Comparison of ENCODE assay signal across 1 cellular context in the genomic region with DNA sequence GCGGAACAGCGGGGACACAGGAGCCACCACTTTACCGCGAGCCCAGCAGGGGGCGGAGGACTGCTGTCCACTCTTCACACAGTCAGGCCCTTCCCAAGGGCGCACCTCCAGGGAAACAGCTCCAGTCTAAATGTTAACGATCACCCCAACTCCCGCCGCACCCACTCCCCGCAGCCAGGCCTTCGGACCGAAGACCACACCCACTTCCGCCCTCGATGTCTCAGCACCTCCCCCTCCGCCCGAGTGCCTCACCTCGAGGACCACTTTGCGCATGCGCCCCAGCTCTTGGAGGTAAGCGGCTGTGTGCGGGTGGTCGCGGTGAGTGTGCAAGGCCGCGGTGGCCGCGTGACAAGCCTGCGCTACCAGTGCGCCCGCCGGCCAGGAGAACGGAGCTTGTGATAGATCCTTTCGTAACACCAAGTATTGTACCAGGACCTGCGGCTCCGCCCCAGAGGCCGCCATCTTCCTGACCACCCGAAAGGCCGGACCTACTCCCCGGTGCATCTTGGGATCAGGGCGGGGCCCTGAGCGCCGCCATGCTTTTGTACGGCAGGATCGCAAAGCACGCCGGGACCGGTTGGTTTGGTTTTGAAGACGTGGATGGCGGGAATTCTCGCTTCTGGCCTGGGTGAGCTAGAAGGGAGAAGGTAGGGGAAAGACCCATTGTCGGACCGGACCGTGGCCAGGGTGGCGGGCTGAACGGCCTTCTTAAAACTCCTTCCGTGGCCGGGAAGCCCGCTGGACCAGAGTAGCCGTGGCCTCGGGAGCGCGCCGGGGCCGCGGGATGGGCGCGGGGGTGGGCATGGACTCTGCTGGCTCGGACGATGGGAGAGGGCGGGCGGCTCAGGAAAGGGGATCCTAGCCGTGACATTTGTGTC.
TF ChIP-seq lines count a peak whose summit lies in the region.

A gene with protein sequence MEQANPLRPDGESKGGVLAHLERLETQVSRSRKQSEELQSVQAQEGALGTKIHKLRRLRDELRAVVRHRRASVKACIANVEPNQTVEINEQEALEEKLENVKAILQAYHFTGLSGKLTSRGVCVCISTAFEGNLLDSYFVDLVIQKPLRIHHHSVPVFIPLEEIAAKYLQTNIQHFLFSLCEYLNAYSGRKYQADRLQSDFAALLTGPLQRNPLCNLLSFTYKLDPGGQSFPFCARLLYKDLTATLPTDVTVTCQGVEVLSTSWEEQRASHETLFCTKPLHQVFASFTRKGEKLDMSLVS (plus strand): TSS at position 552 of the 878 bp plus-strand sequence. CDS start 495 bp downstream, outside the sequence.
A gene with protein sequence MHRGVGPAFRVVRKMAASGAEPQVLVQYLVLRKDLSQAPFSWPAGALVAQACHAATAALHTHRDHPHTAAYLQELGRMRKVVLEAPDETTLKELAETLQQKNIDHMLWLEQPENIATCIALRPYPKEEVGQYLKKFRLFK (minus strand): TSS at position 518 of the 878 bp plus-strand sequence. CDS start 14 bp downstream, at position 504.

TF ChIP-seq in HepG2, 621 proteins besides CTCF, POLR2A, EP300 and RAD21 (continued from another document and continues in another):
- TF ChIP-seq, protein P1, sequence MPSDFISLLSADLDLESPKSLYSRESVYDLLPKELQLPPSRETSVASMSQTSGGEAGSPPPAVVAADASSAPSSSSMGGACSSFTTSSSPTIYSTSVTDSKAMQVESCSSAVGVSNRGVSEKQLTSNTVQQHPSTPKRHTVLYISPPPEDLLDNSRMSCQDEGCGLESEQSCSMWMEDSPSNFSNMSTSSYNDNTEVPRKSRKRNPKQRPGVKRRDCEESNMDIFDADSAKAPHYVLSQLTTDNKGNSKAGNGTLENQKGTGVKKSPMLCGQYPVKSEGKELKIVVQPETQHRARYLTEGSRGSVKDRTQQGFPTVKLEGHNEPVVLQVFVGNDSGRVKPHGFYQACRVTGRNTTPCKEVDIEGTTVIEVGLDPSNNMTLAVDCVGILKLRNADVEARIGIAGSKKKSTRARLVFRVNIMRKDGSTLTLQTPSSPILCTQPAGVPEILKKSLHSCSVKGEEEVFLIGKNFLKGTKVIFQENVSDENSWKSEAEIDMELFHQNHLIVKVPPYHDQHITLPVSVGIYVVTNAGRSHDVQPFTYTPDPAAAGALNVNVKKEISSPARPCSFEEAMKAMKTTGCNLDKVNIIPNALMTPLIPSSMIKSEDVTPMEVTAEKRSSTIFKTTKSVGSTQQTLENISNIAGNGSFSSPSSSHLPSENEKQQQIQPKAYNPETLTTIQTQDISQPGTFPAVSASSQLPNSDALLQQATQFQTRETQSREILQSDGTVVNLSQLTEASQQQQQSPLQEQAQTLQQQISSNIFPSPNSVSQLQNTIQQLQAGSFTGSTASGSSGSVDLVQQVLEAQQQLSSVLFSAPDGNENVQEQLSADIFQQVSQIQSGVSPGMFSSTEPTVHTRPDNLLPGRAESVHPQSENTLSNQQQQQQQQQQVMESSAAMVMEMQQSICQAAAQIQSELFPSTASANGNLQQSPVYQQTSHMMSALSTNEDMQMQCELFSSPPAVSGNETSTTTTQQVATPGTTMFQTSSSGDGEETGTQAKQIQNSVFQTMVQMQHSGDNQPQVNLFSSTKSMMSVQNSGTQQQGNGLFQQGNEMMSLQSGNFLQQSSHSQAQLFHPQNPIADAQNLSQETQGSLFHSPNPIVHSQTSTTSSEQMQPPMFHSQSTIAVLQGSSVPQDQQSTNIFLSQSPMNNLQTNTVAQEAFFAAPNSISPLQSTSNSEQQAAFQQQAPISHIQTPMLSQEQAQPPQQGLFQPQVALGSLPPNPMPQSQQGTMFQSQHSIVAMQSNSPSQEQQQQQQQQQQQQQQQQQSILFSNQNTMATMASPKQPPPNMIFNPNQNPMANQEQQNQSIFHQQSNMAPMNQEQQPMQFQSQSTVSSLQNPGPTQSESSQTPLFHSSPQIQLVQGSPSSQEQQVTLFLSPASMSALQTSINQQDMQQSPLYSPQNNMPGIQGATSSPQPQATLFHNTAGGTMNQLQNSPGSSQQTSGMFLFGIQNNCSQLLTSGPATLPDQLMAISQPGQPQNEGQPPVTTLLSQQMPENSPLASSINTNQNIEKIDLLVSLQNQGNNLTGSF (CRISPR knock-in tag; IDR thresholded peaks at IDR 0.05), result no peak; the same call in none of the 2 replicates
- TF ChIP-seq ZBTB3 (CRISPR knock-in tag; IDR thresholded peaks at IDR 0.05; ENCODE audit: borderline replicate concordance, low read depth) (peak; percentile 85), NR2F1 (CRISPR knock-in tag; IDR thresholded peaks at IDR 0.05) (no peak), ZKSCAN1 (IDR thresholded peaks at IDR 0.05; ENCODE audit: low read length) (peak; percentile 100), SAP130 (CRISPR knock-in tag; IDR thresholded peaks at IDR 0.05; ENCODE audit: low read depth) (peak; percentile 91), ZNF766 (CRISPR knock-in tag; IDR thresholded peaks at IDR 0.05; ENCODE audit: borderline replicate concordance) (peak; percentile 63; the same call in 1 of the 2 replicates), ZNF746 (CRISPR knock-in tag; IDR thresholded peaks at IDR 0.05) (peak; percentile 47; the same call in 1 of the 2 replicates), ELF1 (CRISPR knock-in tag; IDR thresholded peaks at IDR 0.05) (peak; percentile 95), MIXL1 (CRISPR knock-in tag; IDR thresholded peaks at IDR 0.05) (no peak; the same call in 1 of the 2 replicates), RCOR2 (CRISPR knock-in tag; IDR thresholded peaks at IDR 0.05) (peak; percentile 81), SETDB1 (CRISPR knock-in tag; IDR thresholded peaks at IDR 0.05; ENCODE audit: borderline replicate concordance) (no peak), FOXJ3 (CRISPR knock-in tag; IDR thresholded peaks at IDR 0.05; ENCODE audit: borderline replicate concordance) (peak; percentile 75), ETV6 (CRISPR knock-in tag; conservative IDR thresholded peaks at IDR 0.05) (peak; percentile 73), RORA (CRISPR knock-in tag; IDR thresholded peaks at IDR 0.05) (no peak), ZMAT3 (CRISPR knock-in tag; conservative IDR thresholded peaks at IDR 0.05) (peak; percentile 92), ATRX (CRISPR knock-in tag; IDR thresholded peaks at IDR 0.05; ENCODE audit: borderline replicate concordance) (no peak; the same call in 1 of the 2 replicates), ZNF781 (CRISPR knock-in tag; IDR thresholded peaks at IDR 0.05; ENCODE audit: borderline replicate concordance, not compliant biosample characterization) (no peak), ZNF354B (CRISPR knock-in tag; IDR thresholded peaks at IDR 0.05) (no peak), SUZ12 (IDR thresholded peaks at IDR 0.05; ENCODE audit: low read depth, low read length) (peak; percentile 85), NFYB (CRISPR knock-in tag; IDR thresholded peaks at IDR 0.05) (no peak; the same call in 1 of the 2 replicates), TCF7L2 (IDR thresholded peaks at IDR 0.05; ENCODE audit: low read depth, low read length) (no peak), ZNF253 (CRISPR knock-in tag; IDR thresholded peaks at IDR 0.05; ENCODE audit: borderline replicate concordance) (peak; percentile 91), SAFB2 (CRISPR knock-in tag; IDR thresholded peaks at IDR 0.05; ENCODE audit: borderline replicate concordance, low read depth) (peak; percentile 82; the same call in 1 of the 2 replicates), RFX5 (IDR thresholded peaks at IDR 0.05; ENCODE audit: low read depth, low read length) (no peak), HCFC1 (IDR thresholded peaks at IDR 0.05; ENCODE audit: low read depth, low read length) (peak; percentile 81), GATA4 (IDR thresholded peaks at IDR 0.05; ENCODE audit: borderline replicate concordance, low read depth) (peak; percentile 84; the same call in 1 of the 2 replicates), MIER2 (CRISPR knock-in tag; IDR thresholded peaks at IDR 0.05) (peak; percentile 41), GTF3A (CRISPR knock-in tag; conservative IDR thresholded peaks at IDR 0.05) (no peak), SYNCRIP (IDR thresholded peaks at IDR 0.05; ENCODE audit: insufficient read depth, low read depth, low read length) (no peak)
- TF ChIP-seq, protein P2, sequence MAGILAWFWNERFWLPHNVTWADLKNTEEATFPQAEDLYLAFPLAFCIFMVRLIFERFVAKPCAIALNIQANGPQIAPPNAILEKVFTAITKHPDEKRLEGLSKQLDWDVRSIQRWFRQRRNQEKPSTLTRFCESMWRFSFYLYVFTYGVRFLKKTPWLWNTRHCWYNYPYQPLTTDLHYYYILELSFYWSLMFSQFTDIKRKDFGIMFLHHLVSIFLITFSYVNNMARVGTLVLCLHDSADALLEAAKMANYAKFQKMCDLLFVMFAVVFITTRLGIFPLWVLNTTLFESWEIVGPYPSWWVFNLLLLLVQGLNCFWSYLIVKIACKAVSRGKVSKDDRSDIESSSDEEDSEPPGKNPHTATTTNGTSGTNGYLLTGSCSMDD (CRISPR knock-in tag; IDR thresholded peaks at IDR 0.05), result no peak
- TF ChIP-seq, protein P3, sequence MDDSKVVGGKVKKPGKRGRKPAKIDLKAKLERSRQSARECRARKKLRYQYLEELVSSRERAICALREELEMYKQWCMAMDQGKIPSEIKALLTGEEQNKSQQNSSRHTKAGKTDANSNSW (CRISPR knock-in tag; IDR thresholded peaks at IDR 0.05; ENCODE audit: borderline replicate concordance), result no peak
- TF ChIP-seq, protein P4, sequence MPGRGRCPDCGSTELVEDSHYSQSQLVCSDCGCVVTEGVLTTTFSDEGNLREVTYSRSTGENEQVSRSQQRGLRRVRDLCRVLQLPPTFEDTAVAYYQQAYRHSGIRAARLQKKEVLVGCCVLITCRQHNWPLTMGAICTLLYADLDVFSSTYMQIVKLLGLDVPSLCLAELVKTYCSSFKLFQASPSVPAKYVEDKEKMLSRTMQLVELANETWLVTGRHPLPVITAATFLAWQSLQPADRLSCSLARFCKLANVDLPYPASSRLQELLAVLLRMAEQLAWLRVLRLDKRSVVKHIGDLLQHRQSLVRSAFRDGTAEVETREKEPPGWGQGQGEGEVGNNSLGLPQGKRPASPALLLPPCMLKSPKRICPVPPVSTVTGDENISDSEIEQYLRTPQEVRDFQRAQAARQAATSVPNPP (CRISPR knock-in tag; IDR thresholded peaks at IDR 0.05), result peak; percentile 86
- TF ChIP-seq, protein P5, sequence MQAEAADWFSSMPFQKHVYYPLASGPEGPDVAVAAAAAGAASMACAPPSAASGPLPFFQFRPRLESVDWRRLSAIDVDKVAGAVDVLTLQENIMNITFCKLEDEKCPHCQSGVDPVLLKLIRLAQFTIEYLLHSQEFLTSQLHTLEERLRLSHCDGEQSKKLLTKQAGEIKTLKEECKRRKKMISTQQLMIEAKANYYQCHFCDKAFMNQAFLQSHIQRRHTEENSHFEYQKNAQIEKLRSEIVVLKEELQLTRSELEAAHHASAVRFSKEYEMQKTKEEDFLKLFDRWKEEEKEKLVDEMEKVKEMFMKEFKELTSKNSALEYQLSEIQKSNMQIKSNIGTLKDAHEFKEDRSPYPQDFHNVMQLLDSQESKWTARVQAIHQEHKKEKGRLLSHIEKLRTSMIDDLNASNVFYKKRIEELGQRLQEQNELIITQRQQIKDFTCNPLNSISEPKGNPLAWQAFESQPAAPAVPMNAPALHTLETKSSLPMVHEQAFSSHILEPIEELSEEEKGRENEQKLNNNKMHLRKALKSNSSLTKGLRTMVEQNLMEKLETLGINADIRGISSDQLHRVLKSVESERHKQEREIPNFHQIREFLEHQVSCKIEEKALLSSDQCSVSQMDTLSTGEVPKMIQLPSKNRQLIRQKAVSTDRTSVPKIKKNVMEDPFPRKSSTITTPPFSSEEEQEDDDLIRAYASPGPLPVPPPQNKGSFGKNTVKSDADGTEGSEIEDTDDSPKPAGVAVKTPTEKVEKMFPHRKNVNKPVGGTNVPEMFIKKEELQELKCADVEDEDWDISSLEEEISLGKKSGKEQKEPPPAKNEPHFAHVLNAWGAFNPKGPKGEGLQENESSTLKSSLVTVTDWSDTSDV (CRISPR knock-in tag; IDR thresholded peaks at IDR 0.05), result no peak
- TF ChIP-seq, protein P6, sequence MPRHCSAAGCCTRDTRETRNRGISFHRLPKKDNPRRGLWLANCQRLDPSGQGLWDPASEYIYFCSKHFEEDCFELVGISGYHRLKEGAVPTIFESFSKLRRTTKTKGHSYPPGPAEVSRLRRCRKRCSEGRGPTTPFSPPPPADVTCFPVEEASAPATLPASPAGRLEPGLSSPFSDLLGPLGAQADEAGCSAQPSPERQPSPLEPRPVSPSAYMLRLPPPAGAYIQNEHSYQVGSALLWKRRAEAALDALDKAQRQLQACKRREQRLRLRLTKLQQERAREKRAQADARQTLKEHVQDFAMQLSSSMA (CRISPR knock-in tag; IDR thresholded peaks at IDR 0.05), result peak; percentile 92
- TF ChIP-seq, protein P7, sequence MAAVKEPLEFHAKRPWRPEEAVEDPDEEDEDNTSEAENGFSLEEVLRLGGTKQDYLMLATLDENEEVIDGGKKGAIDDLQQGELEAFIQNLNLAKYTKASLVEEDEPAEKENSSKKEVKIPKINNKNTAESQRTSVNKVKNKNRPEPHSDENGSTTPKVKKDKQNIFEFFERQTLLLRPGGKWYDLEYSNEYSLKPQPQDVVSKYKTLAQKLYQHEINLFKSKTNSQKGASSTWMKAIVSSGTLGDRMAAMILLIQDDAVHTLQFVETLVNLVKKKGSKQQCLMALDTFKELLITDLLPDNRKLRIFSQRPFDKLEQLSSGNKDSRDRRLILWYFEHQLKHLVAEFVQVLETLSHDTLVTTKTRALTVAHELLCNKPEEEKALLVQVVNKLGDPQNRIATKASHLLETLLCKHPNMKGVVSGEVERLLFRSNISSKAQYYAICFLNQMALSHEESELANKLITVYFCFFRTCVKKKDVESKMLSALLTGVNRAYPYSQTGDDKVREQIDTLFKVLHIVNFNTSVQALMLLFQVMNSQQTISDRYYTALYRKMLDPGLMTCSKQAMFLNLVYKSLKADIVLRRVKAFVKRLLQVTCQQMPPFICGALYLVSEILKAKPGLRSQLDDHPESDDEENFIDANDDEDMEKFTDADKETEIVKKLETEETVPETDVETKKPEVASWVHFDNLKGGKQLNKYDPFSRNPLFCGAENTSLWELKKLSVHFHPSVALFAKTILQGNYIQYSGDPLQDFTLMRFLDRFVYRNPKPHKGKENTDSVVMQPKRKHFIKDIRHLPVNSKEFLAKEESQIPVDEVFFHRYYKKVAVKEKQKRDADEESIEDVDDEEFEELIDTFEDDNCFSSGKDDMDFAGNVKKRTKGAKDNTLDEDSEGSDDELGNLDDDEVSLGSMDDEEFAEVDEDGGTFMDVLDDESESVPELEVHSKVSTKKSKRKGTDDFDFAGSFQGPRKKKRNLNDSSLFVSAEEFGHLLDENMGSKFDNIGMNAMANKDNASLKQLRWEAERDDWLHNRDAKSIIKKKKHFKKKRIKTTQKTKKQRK (IDR thresholded peaks at IDR 0.05; ENCODE audit: low read length), result no peak
- TF ChIP-seq, protein P8, sequence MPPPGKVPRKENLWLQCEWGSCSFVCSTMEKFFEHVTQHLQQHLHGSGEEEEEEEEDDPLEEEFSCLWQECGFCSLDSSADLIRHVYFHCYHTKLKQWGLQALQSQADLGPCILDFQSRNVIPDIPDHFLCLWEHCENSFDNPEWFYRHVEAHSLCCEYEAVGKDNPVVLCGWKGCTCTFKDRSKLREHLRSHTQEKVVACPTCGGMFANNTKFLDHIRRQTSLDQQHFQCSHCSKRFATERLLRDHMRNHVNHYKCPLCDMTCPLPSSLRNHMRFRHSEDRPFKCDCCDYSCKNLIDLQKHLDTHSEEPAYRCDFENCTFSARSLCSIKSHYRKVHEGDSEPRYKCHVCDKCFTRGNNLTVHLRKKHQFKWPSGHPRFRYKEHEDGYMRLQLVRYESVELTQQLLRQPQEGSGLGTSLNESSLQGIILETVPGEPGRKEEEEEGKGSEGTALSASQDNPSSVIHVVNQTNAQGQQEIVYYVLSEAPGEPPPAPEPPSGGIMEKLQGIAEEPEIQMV (CRISPR knock-in tag; IDR thresholded peaks at IDR 0.05; ENCODE audit: low read depth), result peak; percentile 61
